ENCODE assay signal across 11 cellular contexts in genomic region chr7:116859323-116859722, GRCh38. TPM values are rescaled to one million over a fixed set of nuclear protein-coding genes. Genes with fewer than 3 reads are reported as not detected.
A peak's percentile ranks its signal among the peaks of the same experiment; 100 is the strongest.
DNase-seq lines count a peak whose midpoint lies in the region; ATAC-seq and TF ChIP-seq lines count a peak whose summit lies in the region.
"Had no signal": no experiment of that assay in that cellular context is flagged by ENCODE, and none has a peak within 500 bp of the region (broad histone marks: within the 10 kb centered on the region; RNA-seq: fewer than 3 reads in every experiment).

No MANE protein-coding gene starts in this region.

- dilution Hi-C loops in mammary epithelial cell (cut with HindIII; ENCODE audit: low sequenced_read_pairs), result no loop called here

- H3K9ac ChIP-seq in mammary epithelial cell (ENCODE audit: insufficient read depth, low read length), result peak overlapping the region; percentile 7
- no peak overlapping the region for H3K9ac ChIP-seq in neural progenitor cell

- H3K9me3 Mint-ChIP-seq in neural progenitor cell, result no peaks in the 10 kb centered on the region

- H3K4me1 Mint-ChIP-seq in neural progenitor cell, result peaks cover 14% of the 10 kb centered on the region

- H2AFZ ChIP-seq in mammary epithelial cell (ENCODE audit: low read depth, low read length) (no peak overlapping the region), neural progenitor cell (replicated peaks) (no peak overlapping the region)

- peaks cover 7% of the 10 kb centered on the region for H3K4me1 ChIP-seq in mammary epithelial cell (ENCODE audit: insufficient read depth, low read length)
- H3K4me1 ChIP-seq in neural progenitor cell, result peaks cover 7% of the 10 kb centered on the region
- peaks cover 0 to 15% (median 8%) of the 10 kb centered on the region in 12 donors for H3K4me1 ChIP-seq in heart left ventricle

- WGBS in mammary epithelial cell (ENCODE audit: low coverage, missing lambda C conversion rate), result 0% methylated on average over 1 of the region's 1 CpG
- WGBS in heart left ventricle, 4 donors, result 87 to 94% (median 92%) methylated on average over 1 of the region's 1 CpG

- in situ Hi-C loops in mammary epithelial cell (cut with MboI; ENCODE audit: low sequenced_read_pairs in 2 of 2), result no loop called here

- H3K36me3 Mint-ChIP-seq in neural progenitor cell, result no peaks in the 10 kb centered on the region

- BruUV-seq in mammary epithelial cell (replicated peaks; lab: Mats Ljungman, UMichigan), result no TSS peak

- H3K27ac Mint-ChIP-seq in neural progenitor cell, result peak overlapping the region; percentile 23

- H3K36me3 ChIP-seq in mammary epithelial cell (ENCODE audit: insufficient read depth, low read length) (no peaks in the 10 kb centered on the region), neural progenitor cell (no peaks in the 10 kb centered on the region), heart left ventricle (no peaks in the 10 kb centered on the region)
- H3K36me3 ChIP-seq: adrenal gland, SJCRH30 had no signal

- H3K27me3 ChIP-seq in mammary epithelial cell (ENCODE audit: insufficient read depth, low read length) (no peaks in the 10 kb centered on the region), neural progenitor cell (no peaks in the 10 kb centered on the region), heart left ventricle (no peaks in the 10 kb centered on the region)
- H3K27me3 ChIP-seq: SJCRH30 had no signal

- H4K20me1 ChIP-seq in mammary epithelial cell (ENCODE audit: insufficient read depth, low read length) (no peaks in the 10 kb centered on the region), neural progenitor cell (ENCODE audit: low read depth) (peaks cover 11% of the 10 kb centered on the region)

- TF ChIP-seq CTCF in mammary epithelial cell (conservative IDR thresholded peaks at IDR 0.05 in 1 of 2, IDR thresholded peaks at IDR 0.05 in 1 of 2; ENCODE audit: extremely low read depth in 1 of 2, insufficient read depth in 1 of 2, low read depth in 1 of 2, low read length in 2 of 2), result no peak
- no peak for TF ChIP-seq CTCF in neural progenitor cell (IDR thresholded peaks at IDR 0.05)
- TF ChIP-seq CTCF in heart left ventricle (IDR thresholded peaks at IDR 0.05), result no peak

- no peaks in the 10 kb centered on the region for H3F3A ChIP-seq in neural progenitor cell (ENCODE audit: low read depth)

- ATAC-seq in heart left ventricle (no peak), GM19452 (IDR thresholded peaks at IDR 0.05; ENCODE audit: unreplicated experiment) (no peak), left lobe of liver (no peak), GM18907 (IDR thresholded peaks at IDR 0.05; ENCODE audit: unreplicated experiment) (no peak)

- intact Hi-C loops in mammary epithelial cell (cut with micrococcal nuclease), result loop anchor here (5.0 kb wide), 1 partner anchor 187 kb away; the partner anchor contains the start of gene MET
- intact Hi-C loops in heart left ventricle (cut with DNase I), result no loop called here

- H3K79me2 ChIP-seq in mammary epithelial cell (ENCODE audit: insufficient read depth, low read length) (peaks cover 20% of the 10 kb centered on the region), neural progenitor cell (ENCODE audit: low read depth) (peaks cover 19% of the 10 kb centered on the region)

- DNase-seq in EL, result peak; percentile 71
- DNase-seq in NCI-H2081 treated with DMSO at 0.1 percent for 48 hours (lab: John Stamatoyannopoulos, UW), result peak; percentile 34
- DNase-seq in mammary epithelial cell, result peak; percentile 80
- no peak for DNase-seq in neural progenitor cell (ENCODE audit: low spot score)
- DNase-seq in heart left ventricle, result no peak
- no peak for DNase-seq in left lobe of liver (ENCODE audit: low spot score)
- DNase-seq: adrenal gland, GDM1, SJCRH30 had no signal

- no peak overlapping the region for H3K4me3 ChIP-seq in mammary epithelial cell (replicated peaks in 1 of 3; ENCODE audit: insufficient read depth in 1 of 3, low read depth in 2 of 3, low read length in 3 of 3)
- H3K4me3 ChIP-seq in neural progenitor cell, result no peak overlapping the region
- H3K4me3 ChIP-seq in heart left ventricle, result no peak overlapping the region
- H3K4me3 ChIP-seq: adrenal gland, SJCRH30 had no signal

- peaks cover 3% of the 10 kb centered on the region for H3K27me3 Mint-ChIP-seq in neural progenitor cell (ENCODE audit: insufficient read depth, low read depth)

- H3K27ac ChIP-seq in mammary epithelial cell (ENCODE audit: insufficient read depth, low read depth, low read length), result peak overlapping the region; percentile 61
- H3K27ac ChIP-seq in neural progenitor cell, result no peak overlapping the region
- no peak overlapping the region for H3K27ac ChIP-seq in heart left ventricle
- H3K27ac ChIP-seq: adrenal gland, SJCRH30 had no signal

- no peaks in the 10 kb centered on the region for H3K9me3 ChIP-seq in mammary epithelial cell (replicated peaks; ENCODE audit: insufficient read depth, low read length)
- no peaks in the 10 kb centered on the region for H3K9me3 ChIP-seq in neural progenitor cell (ENCODE audit: low read depth)
- H3K9me3 ChIP-seq in heart left ventricle, result no peaks in the 10 kb centered on the region
- H3K9me3 ChIP-seq: adrenal gland, SJCRH30 had no signal

- H3K4me3 Mint-ChIP-seq in neural progenitor cell, result no peak overlapping the region

- CTCF ChIA-PET in mammary epithelial cell (lab: Charles Lee; ENCODE audit: low non-redundant PET), result no interaction called here

- TF ChIP-seq POLR2A in heart left ventricle (IDR thresholded peaks at IDR 0.05), result no peak

- H3K4me2 ChIP-seq in mammary epithelial cell (ENCODE audit: insufficient read depth, low read depth, low read length) (peak overlapping the region; percentile 33), neural progenitor cell (no peak overlapping the region)

RNA-seq across cellular contexts. Expression of gene CAPZA2, which starts 3.1 kb away (rescaled TPM):
- total RNA-seq in mammary epithelial cell (100 to 1,000 TPM; 101 to 152 TPM), neural progenitor cell (ENCODE audit: low replicate concordance) (102 and 210 TPM in 2 replicates), heart left ventricle (100 to 1,000 TPM; 114 to 483 (median 332) TPM), left lobe of liver (83.7 TPM)
- polyA plus RNA-seq in mammary epithelial cell (50.5 TPM), heart left ventricle (100 to 1,000 TPM in 1 of 2 donors, 10 to 100 TPM in 1; 37.4 to 178 TPM)
- polyA minus RNA-seq in mammary epithelial cell, result 46.5 TPM

Comparison
In these comparisons a context has a peak if more than half of its experiments do, and no peak if none do; other contexts are left out.
1. DNase-seq: peak in EL (single experiment), NCI-H2081 treated with DMSO at 0.1 percent for 48 hours (single experiment) and mammary epithelial cell (single experiment); none in neural progenitor cell (single experiment), heart left ventricle (0 of 5) and left lobe of liver (single experiment).